ENCODE assay signal across 20 cellular contexts in the genomic region with DNA sequence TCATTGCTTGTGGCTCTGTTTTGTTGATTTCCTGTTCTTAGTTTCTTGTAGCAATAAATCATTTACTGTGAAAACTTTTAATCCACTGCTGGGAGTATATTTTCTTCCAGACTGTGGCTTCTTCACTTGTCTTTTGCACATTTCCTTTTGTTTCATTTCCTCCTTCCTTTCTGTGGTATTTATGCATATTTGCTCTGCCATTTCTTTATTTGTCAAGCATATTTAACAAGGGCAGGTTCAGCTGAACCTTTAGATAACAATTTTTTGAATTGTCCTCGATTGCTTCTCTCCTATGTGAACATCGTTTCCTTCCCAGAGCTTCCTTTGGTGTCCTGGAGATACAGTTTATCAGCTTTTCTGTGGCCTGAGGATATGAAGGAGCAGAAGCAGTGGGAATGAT. TPM values are rescaled to one million over a fixed set of nuclear protein-coding genes. Genes with fewer than 3 reads are reported as not detected.
A peak's percentile ranks its signal among the peaks of the same experiment; 100 is the strongest.
DNase-seq lines count a peak whose midpoint lies in the region; ATAC-seq, FAIRE-seq and TF ChIP-seq lines count a peak whose summit lies in the region.
"Had no signal": no experiment of that assay in that cellular context is flagged by ENCODE, and none has a peak within 500 bp of the region (broad histone marks: within the 10 kb centered on the region; RNA-seq: fewer than 3 reads in every experiment).

No MANE protein-coding gene starts in this region.

- H3K36me3 ChIP-seq in A673 (ENCODE audit: insufficient read depth, low read length, poor library complexity, severe bottlenecking), result no peaks in the 10 kb centered on the region
- no peaks in the 10 kb centered on the region for H3K36me3 ChIP-seq in mucosa of rectum (ENCODE audit: control insufficient read depth in 2 of 2, insufficient read depth in 2 of 2, low read length in 2 of 2)
- H3K36me3 ChIP-seq in HepG2 (replicated peaks in 1 of 2; ENCODE audit: control insufficient read depth in 1 of 2, insufficient read depth in 2 of 2, low read length in 2 of 2), result no peaks in the 10 kb centered on the region

- H3K9me3 ChIP-seq in A673 (ENCODE audit: low read depth, low read length, poor library complexity, severe bottlenecking) (no peaks in the 10 kb centered on the region), mucosa of rectum (ENCODE audit: control insufficient read depth in 2 of 2, low read length in 2 of 2) (no peaks in the 10 kb centered on the region), HepG2 (ENCODE audit: low read length) (no peaks in the 10 kb centered on the region)

- CTCF ChIA-PET in A673 (lab: Charles Lee), result no interaction called here
- CTCF ChIA-PET in HepG2 (lab: Yijun Ruan, JAX; ENCODE audit: low intra/inter-chr PET ratio, low total read pairs), result no interaction called here

- no peaks in the 10 kb centered on the region for H4K20me1 ChIP-seq in HepG2 (ENCODE audit: insufficient read depth, low read length)

- H3K27ac ChIP-seq in A673 (ENCODE audit: low read depth, low read length, poor library complexity, severe bottlenecking), result no peak overlapping the region
- peak overlapping the region; percentile 0 to 52 for H3K27ac ChIP-seq in mucosa of rectum (ENCODE audit: low read depth in 2 of 2, low read length in 2 of 2)
- H3K27ac ChIP-seq in HepG2 (ENCODE audit: extremely low read length, insufficient read depth, low read length), result no peak overlapping the region
- H3K27ac ChIP-seq: PC-9, RWPE1 had no signal

- H3K4me1 ChIP-seq in A673 (ENCODE audit: insufficient read depth, low read length, poor library complexity, severe bottlenecking), result no peaks in the 10 kb centered on the region
- peaks cover 2 to 18% of the 10 kb centered on the region in 2 donors for H3K4me1 ChIP-seq in mucosa of rectum (ENCODE audit: control insufficient read depth in 2 of 2, insufficient read depth in 2 of 2, low read length in 2 of 2)
- H3K4me1 ChIP-seq in HepG2 (ENCODE audit: insufficient read depth, low read length), result no peaks in the 10 kb centered on the region

- H2AFZ ChIP-seq in HepG2 (ENCODE audit: low read length), result no peak overlapping the region
- H2AFZ ChIP-seq: PC-9 had no signal

- TF ChIP-seq CTCF in A673 (conservative IDR thresholded peaks at IDR 0.05; ENCODE audit: low read depth, low read length) (no peak), HepG2 (CRISPR knock-in tag; IDR thresholded peaks at IDR 0.05) (no peak)

- no peaks in the 10 kb centered on the region for H3K79me2 ChIP-seq in HepG2 (ENCODE audit: insufficient read depth, low read length)

- H3K27me3 ChIP-seq in A673 (replicated peaks; ENCODE audit: insufficient read depth, low read depth, low read length, poor library complexity) (peaks cover 41% of the 10 kb centered on the region), mucosa of rectum (ENCODE audit: control insufficient read depth in 2 of 2, insufficient read depth in 2 of 2, low read length in 2 of 2) (peaks cover 4 to 5% of the 10 kb centered on the region in 2 donors), HepG2 (ENCODE audit: control insufficient read depth in 1 of 2, insufficient read depth in 2 of 2, low read length in 2 of 2) (peaks cover 4 to 27% of the 10 kb centered on the region in 2 experiments; a peak in 4 of 5 replicates)

- intact Hi-C loops in A673 (cut with micrococcal nuclease; ENCODE audit: unreplicated experiment), result no loop called here
- intact Hi-C loops in HepG2 (cut with micrococcal nuclease; ENCODE audit: unreplicated experiment), result no loop called here

- no peak for TF ChIP-seq RAD21 in HepG2 (CRISPR knock-in tag; IDR thresholded peaks at IDR 0.05)

- no peak overlapping the region for H3K4me3 ChIP-seq in A673 (ENCODE audit: low read depth, low read length, poor library complexity, severe bottlenecking)
- H3K4me3 ChIP-seq in mucosa of rectum (ENCODE audit: low read length in 2 of 2), result no peak overlapping the region
- no peak overlapping the region for H3K4me3 ChIP-seq in HepG2 (replicated peaks in 1 of 3; ENCODE audit: insufficient read depth in 1 of 3, low read depth in 2 of 3, low read length in 3 of 3)
- H3K4me3 ChIP-seq: PC-9 had no signal

- no peak for TF ChIP-seq POLR2A in HepG2 (IDR thresholded peaks at IDR 0.05; ENCODE audit: insufficient read depth in 1 of 2, low read depth in 2 of 2, low read length in 2 of 2)

- POLR2A ChIA-PET in A673 (lab: Charles Lee; ENCODE audit: low non-redundant PET) (no interaction called here), HepG2 (lab: Yijun Ruan, JAX) (no interaction called here)

- BruUV-seq in A673 (replicated peaks; lab: Mats Ljungman, UMichigan), result no TSS peak
- no TSS peak for BruUV-seq in HepG2 (replicated peaks; lab: Mats Ljungman, UMichigan)

- in situ Hi-C loops in HepG2 (cut with HindIII; ENCODE audit: extremely low pct_ligation_motif_present, low pct_unique_long_range_greater_than_20kb), result no loop called here

- 2% methylated on average over 2 of the region's 2 CpGs for WGBS in HepG2 (ENCODE audit: low lambda C conversion rate)

- DNase-seq in A673 (ENCODE audit: low spot score) (peak; percentile 33), MV-4-11 (lab: John Stamatoyannopoulos, UW) (peak; percentile 92), HepG2 (ENCODE audit: low spot score) (no peak), cerebellar cortex (ENCODE audit: low spot score) (no peak), left lobe of liver (ENCODE audit: low spot score) (no peak)
- DNase-seq: CD8-positive, alpha-beta T cell; DMS53; KG1; NCI-H1092 treated with DMSO at 0.1 percent for 48 hours; NCI-H2081; NCI-H2171 treated with DMSO at 0.1 percent for 48 hours; PC-9; SIG-M5 had no signal

- ATAC-seq in HepG2 (no peak), GM19452 (IDR thresholded peaks at IDR 0.05; ENCODE audit: unreplicated experiment) (no peak), left lobe of liver (no peak)
- ATAC-seq: CD8-positive, alpha-beta T cell; SK-N-SH treated with all-trans-retinoic acid at 6 μM for 48 hours had no signal

- no peak overlapping the region for H3K4me2 ChIP-seq in HepG2 (ENCODE audit: low read depth, low read length)
- H3K4me2 ChIP-seq: PC-9 had no signal

- TF ChIP-seq EP300 in HepG2 (IDR thresholded peaks at IDR 0.05; ENCODE audit: low read depth in 2 of 2, low read length in 2 of 2), result no peak
- TF ChIP-seq EP300 in HepG2 (CRISPR knock-in tag; IDR thresholded peaks at IDR 0.05; ENCODE audit: borderline replicate concordance), result no peak

- H3K9ac ChIP-seq in mucosa of rectum (ENCODE audit: low read depth in 1 of 2, low read length in 2 of 2) (no peak overlapping the region), HepG2 (ENCODE audit: insufficient read depth, low read depth, low read length) (no peak overlapping the region)

- FAIRE-seq in colon (lab: Jason Lieb, UNC), result peak; percentile 5
- no peak for FAIRE-seq in HepG2 (lab: Jason Lieb, UNC)
- FAIRE-seq: GM12891 had no signal

TF ChIP-seq in HepG2, 621 proteins besides CTCF, POLR2A, EP300 and RAD21:
- TF ChIP-seq ZC3H13 (CRISPR knock-in tag; IDR thresholded peaks at IDR 0.05), result no peak

RNA-seq across cellular contexts. Expression of a gene that starts 3.6 kb away (rescaled TPM):
- 0.32 and 0.33 TPM in 2 replicates for total RNA-seq in A673 (2021)
- 0.02 TPM in 1 of 2 replicates, not detected in the other for total RNA-seq in HepG2 (2016; rRNA removed; fragmentation: Illumina TruSeq; extraction: Trizol)
- not detected in 2 replicates for total RNA-seq in HepG2 (2016; cell fraction: cytosol; rRNA removed; fragmentation: Illumina TruSeq; extraction: Trizol; ENCODE audit: low read depth)
- not detected in 2 replicates for total RNA-seq in HepG2 (2016; cell fraction: insoluble cytoplasmic fraction; rRNA removed; fragmentation: Illumina TruSeq; extraction: Trizol)
- not detected in 2 replicates for total RNA-seq in HepG2 (2016; cell fraction: membrane; rRNA removed; fragmentation: Illumina TruSeq; extraction: Trizol)
- total RNA-seq in HepG2 (2016; cell fraction: nucleus; rRNA removed; fragmentation: Illumina TruSeq; extraction: Trizol), result not detected in 2 replicates
- under 0.01 and 0.03 TPM in 2 replicates for polyA plus RNA-seq in HepG2 (2011; rRNA removed)
- polyA plus RNA-seq in HepG2 (2011; cell fraction: cytosol; rRNA removed), result 0.03 TPM in 1 of 2 replicates, not detected in the other
- 0.05 TPM in 1 of 2 replicates, not detected in the other for polyA plus RNA-seq in HepG2 (2011; cell fraction: nucleus; rRNA removed)
- polyA plus RNA-seq in HepG2 (2012), result not detected in 2 replicates
- not detected in 2 replicates for polyA plus RNA-seq in HepG2 (2016; cell fraction: cytosol; fragmentation: Illumina TruSeq; extraction: Trizol; ENCODE audit: low read depth)
- not detected in 2 replicates for polyA plus RNA-seq in HepG2 (2016; cell fraction: insoluble cytoplasmic fraction; fragmentation: Illumina TruSeq; extraction: Trizol; ENCODE audit: low read depth)
- polyA plus RNA-seq in HepG2 (2016; cell fraction: membrane; fragmentation: Illumina TruSeq; extraction: Trizol; ENCODE audit: low read depth), result not detected in 2 replicates
- polyA plus RNA-seq in HepG2 (2016; cell fraction: nucleus; fragmentation: Illumina TruSeq; extraction: Trizol; ENCODE audit: insufficient read depth, low read depth), result not detected in 2 replicates
- polyA minus RNA-seq in HepG2 (2011; rRNA and poly(A)+ RNA removed; ENCODE audit: low replicate concordance), result 0.06 TPM in 1 of 2 replicates, not detected in the other
- not detected in 2 replicates for polyA minus RNA-seq in HepG2 (2011; cell fraction: cytosol; rRNA and poly(A)+ RNA removed)
- not detected in 2 replicates for polyA minus RNA-seq in HepG2 (2011; cell fraction: nucleus; rRNA and poly(A)+ RNA removed)
- 0.23 TPM for total RNA-seq in left lobe of liver
- total RNA-seq: CD8-positive, alpha-beta T cell; NCI-H460 had no signal

Comparison
In these comparisons a context has a peak if more than half of its experiments do, and no peak if none do; other contexts are left out.
1. DNase-seq: peak in A673 (single experiment) and MV-4-11 (single experiment); none in HepG2 (single experiment), cerebellar cortex (single experiment) and left lobe of liver (single experiment).
2. H3K27ac ChIP-seq: peak in mucosa of rectum (2 of 2); none in A673 (single experiment) and HepG2 (single experiment).